In the genomic region with DNA sequence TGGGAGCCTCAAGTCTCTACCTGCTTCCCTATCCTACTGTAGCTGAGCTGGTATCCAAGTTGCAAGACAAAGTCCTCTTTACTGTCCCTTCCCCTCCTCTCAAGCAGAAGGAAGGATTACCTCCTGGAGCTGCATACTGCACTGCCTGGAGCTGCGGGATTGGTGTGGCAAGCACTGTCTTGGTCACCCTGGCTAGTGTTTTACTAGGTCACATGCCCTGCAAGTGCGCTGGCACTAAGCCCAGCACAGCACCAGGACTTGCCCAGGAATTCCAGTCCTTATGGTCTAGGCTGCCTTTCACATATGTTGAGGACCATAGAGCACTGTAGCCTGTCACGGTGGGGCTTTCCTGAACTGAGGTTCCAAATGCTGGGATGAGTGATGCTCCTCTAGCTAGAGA, we compare ENCODE assay signal across 31 cellular contexts.
"Had no signal": no experiment of that assay in that cellular context is flagged by ENCODE, and none has a peak within 500 bp of the region (broad histone marks: within the 10 kb centered on the region; RNA-seq: fewer than 3 reads in every experiment).

No MANE protein-coding gene starts in this region.

- FAIRE-seq: TTC549 had no signal

- ATAC-seq: activated T-helper 17 cell treated with anti-CD3 and anti-CD28 coated beads, Interleukin-2, amount 50 U/mL, for 72 hours; Panc1; Right ventricle myocardium inferior; T-cell had no signal

- H3K4me3 ChIP-seq: SK-N-MC had no signal

- H3K9ac ChIP-seq: KMS-11 had no signal

- DNase-seq: activated B cell treated with CpG ODN at 0.5 μM for 24 hours; activated CD4-positive, alpha-beta memory T cell treated with anti-CD3 and anti-CD28 coated beads for 36 hours; activated CD4-positive, alpha-beta T cell treated with anti-CD3 and anti-CD28 coated beads for 1 hour; activated CD4-positive, alpha-beta T cell treated with anti-CD3 and anti-CD28 coated beads, Interleukin-2, amount 10 ng/mL, durations not matched to agents 24 days and 14 days; activated CD8-positive, alpha-beta memory T cell treated with anti-CD3 and anti-CD28 coated beads for 24 hours; activated gamma-delta T cell; activated naive CD4-positive, alpha-beta T cell treated with anti-CD3 and anti-CD28 coated beads for 36 hours; activated naive CD8-positive, alpha-beta T cell treated with anti-CD3 and anti-CD28 coated beads for 36 hours; activated T-cell treated with anti-CD3 and anti-CD28 coated beads, Interleukin-2, amount 50 U/mL, for 48 hours; brain microvascular endothelial cell; central memory CD4-positive, alpha-beta T cell; MV-4-11; NCI-H1105; NCI-H1436; NCI-H1694 treated with DMSO at 0.1 percent for 48 hours; NCI-H2029 treated with DMSO at 0.1 percent for 48 hours; NCI-H345; NCI-H510A; NCI-H526 treated with DMSO at 0.1 percent for 48 hours; NCI-H82; OCI-M1; RPMI8226; T-cell; T-helper 2 cell; T1000 had no signal

- H3K36me3 ChIP-seq: brain microvascular endothelial cell had no signal

- H3K27me3 ChIP-seq: brain microvascular endothelial cell had no signal

- H3K4me2 ChIP-seq: KMS-11 had no signal

- H3K27ac ChIP-seq: brain microvascular endothelial cell, KMS-11, SK-N-MC had no signal
